ENCODE assay signal across 1 cellular context in the genomic region with DNA sequence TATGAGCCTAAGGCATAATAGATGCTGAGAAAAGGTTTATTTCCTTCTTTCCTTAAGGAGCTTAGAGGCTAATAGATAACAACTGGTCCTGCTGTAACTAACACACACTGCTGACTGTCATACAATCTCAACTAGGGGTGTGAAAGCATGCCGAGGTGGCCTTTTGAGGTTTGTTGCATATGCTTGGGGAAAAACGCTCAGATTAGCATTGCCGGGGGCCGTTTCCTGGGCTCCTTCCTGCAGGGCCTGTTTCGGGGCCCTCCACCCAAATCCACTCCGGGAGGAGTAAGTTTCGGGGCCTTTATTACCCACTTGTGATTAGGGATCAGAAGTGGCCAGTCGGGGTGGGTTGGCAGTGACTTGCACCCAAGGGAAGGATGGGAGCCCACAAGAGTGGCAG.
TF ChIP-seq lines count a peak whose summit lies in the region.

No MANE protein-coding gene starts in this region.

TF ChIP-seq in K562, 482 proteins besides CTCF, POLR2A, EP300 and RAD21:
- TF ChIP-seq, protein P1, sequence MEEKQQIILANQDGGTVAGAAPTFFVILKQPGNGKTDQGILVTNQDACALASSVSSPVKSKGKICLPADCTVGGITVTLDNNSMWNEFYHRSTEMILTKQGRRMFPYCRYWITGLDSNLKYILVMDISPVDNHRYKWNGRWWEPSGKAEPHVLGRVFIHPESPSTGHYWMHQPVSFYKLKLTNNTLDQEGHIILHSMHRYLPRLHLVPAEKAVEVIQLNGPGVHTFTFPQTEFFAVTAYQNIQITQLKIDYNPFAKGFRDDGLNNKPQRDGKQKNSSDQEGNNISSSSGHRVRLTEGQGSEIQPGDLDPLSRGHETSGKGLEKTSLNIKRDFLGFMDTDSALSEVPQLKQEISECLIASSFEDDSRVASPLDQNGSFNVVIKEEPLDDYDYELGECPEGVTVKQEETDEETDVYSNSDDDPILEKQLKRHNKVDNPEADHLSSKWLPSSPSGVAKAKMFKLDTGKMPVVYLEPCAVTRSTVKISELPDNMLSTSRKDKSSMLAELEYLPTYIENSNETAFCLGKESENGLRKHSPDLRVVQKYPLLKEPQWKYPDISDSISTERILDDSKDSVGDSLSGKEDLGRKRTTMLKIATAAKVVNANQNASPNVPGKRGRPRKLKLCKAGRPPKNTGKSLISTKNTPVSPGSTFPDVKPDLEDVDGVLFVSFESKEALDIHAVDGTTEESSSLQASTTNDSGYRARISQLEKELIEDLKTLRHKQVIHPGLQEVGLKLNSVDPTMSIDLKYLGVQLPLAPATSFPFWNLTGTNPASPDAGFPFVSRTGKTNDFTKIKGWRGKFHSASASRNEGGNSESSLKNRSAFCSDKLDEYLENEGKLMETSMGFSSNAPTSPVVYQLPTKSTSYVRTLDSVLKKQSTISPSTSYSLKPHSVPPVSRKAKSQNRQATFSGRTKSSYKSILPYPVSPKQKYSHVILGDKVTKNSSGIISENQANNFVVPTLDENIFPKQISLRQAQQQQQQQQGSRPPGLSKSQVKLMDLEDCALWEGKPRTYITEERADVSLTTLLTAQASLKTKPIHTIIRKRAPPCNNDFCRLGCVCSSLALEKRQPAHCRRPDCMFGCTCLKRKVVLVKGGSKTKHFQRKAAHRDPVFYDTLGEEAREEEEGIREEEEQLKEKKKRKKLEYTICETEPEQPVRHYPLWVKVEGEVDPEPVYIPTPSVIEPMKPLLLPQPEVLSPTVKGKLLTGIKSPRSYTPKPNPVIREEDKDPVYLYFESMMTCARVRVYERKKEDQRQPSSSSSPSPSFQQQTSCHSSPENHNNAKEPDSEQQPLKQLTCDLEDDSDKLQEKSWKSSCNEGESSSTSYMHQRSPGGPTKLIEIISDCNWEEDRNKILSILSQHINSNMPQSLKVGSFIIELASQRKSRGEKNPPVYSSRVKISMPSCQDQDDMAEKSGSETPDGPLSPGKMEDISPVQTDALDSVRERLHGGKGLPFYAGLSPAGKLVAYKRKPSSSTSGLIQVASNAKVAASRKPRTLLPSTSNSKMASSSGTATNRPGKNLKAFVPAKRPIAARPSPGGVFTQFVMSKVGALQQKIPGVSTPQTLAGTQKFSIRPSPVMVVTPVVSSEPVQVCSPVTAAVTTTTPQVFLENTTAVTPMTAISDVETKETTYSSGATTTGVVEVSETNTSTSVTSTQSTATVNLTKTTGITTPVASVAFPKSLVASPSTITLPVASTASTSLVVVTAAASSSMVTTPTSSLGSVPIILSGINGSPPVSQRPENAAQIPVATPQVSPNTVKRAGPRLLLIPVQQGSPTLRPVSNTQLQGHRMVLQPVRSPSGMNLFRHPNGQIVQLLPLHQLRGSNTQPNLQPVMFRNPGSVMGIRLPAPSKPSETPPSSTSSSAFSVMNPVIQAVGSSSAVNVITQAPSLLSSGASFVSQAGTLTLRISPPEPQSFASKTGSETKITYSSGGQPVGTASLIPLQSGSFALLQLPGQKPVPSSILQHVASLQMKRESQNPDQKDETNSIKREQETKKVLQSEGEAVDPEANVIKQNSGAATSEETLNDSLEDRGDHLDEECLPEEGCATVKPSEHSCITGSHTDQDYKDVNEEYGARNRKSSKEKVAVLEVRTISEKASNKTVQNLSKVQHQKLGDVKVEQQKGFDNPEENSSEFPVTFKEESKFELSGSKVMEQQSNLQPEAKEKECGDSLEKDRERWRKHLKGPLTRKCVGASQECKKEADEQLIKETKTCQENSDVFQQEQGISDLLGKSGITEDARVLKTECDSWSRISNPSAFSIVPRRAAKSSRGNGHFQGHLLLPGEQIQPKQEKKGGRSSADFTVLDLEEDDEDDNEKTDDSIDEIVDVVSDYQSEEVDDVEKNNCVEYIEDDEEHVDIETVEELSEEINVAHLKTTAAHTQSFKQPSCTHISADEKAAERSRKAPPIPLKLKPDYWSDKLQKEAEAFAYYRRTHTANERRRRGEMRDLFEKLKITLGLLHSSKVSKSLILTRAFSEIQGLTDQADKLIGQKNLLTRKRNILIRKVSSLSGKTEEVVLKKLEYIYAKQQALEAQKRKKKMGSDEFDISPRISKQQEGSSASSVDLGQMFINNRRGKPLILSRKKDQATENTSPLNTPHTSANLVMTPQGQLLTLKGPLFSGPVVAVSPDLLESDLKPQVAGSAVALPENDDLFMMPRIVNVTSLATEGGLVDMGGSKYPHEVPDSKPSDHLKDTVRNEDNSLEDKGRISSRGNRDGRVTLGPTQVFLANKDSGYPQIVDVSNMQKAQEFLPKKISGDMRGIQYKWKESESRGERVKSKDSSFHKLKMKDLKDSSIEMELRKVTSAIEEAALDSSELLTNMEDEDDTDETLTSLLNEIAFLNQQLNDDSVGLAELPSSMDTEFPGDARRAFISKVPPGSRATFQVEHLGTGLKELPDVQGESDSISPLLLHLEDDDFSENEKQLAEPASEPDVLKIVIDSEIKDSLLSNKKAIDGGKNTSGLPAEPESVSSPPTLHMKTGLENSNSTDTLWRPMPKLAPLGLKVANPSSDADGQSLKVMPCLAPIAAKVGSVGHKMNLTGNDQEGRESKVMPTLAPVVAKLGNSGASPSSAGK (IDR thresholded peaks at IDR 0.05), result peak; percentile 34; the same call in 1 of the 2 replicates
- TF ChIP-seq, protein P2, sequence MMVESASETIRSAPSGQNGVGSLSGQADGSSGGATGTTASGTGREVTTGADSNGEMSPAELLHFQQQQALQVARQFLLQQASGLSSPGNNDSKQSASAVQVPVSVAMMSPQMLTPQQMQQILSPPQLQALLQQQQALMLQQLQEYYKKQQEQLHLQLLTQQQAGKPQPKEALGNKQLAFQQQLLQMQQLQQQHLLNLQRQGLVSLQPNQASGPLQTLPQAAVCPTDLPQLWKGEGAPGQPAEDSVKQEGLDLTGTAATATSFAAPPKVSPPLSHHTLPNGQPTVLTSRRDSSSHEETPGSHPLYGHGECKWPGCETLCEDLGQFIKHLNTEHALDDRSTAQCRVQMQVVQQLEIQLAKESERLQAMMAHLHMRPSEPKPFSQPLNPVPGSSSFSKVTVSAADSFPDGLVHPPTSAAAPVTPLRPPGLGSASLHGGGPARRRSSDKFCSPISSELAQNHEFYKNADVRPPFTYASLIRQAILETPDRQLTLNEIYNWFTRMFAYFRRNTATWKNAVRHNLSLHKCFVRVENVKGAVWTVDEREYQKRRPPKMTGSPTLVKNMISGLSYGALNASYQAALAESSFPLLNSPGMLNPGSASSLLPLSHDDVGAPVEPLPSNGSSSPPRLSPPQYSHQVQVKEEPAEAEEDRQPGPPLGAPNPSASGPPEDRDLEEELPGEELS (CRISPR knock-in tag; IDR thresholded peaks at IDR 0.05; ENCODE audit: borderline replicate concordance), result no peak
- TF ChIP-seq L3MBTL2 (IDR thresholded peaks at IDR 0.05) (peak; percentile 62; the same call in 1 of the 2 replicates), NELFE (IDR thresholded peaks at IDR 0.05; ENCODE audit: insufficient read depth, insufficient read length) (no peak), NCOA4 (IDR thresholded peaks at IDR 0.05; ENCODE audit: partially characterized antibody) (no peak)
